ENCODE assay signal across 25 cellular contexts in the genomic region with DNA sequence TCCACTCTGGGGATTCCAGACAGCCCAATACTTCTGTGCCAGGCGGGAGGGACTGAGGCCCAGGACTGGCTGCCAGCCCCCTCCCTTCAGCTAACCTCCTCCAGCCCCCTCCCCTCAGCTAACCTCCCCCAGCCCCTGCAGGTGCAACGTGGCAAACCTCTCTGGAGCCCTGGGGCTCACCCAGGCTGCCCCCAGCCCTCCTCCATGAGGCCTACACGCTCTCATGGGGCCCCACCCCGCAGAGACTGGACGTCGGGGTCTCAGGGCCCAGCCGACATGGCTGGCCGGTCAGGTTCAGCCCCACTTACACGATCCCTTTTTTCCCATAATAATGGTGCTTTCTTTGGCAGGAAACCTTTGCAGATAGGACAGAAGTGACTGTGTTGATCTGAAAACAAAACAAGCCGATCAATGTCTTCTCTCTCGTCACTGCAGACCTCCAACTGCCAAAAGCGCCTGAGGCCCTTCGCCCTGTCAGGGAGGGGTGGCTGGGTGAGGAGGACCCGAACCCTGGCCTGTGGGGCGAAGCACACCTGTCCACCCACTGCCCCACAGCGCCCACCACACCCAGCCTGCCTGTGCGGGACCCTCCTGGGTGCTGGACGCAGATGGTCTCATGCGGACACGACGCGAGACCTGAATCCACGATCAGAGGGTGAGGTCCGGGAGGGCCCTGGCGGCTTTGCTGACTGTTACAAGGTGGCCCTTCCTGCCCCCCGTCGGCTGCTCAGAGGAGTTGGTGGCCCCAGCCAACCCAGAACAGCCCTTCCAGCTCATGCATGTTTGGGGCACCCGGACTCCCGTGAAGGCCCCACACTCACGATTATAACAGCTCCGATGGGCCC.
"Had no signal": no experiment of that assay in that cellular context is flagged by ENCODE, and none has a peak within 500 bp of the region (broad histone marks: within the 10 kb centered on the region; RNA-seq: fewer than 3 reads in every experiment).

No MANE protein-coding gene starts in this region.

- H3K9me3 ChIP-seq: adrenal gland, body of pancreas, neutrophil, sigmoid colon, tibial nerve had no signal

- ATAC-seq: body of pancreas, T-helper 17 cell had no signal

- H3K27me3 Mint-ChIP-seq: T-helper 17 cell had no signal

- H3K4me3 Mint-ChIP-seq: activated CD4-positive, alpha-beta memory T cell treated with anti-CD3 and anti-CD28 coated beads for 36 hours; activated CD4-positive, alpha-beta T cell treated with anti-CD3 and anti-CD28 coated beads, Interleukin-2, amount 10 ng/mL, durations not matched to agents 24 days and 14 days; activated naive CD4-positive, alpha-beta T cell treated with anti-CD3 and anti-CD28 coated beads for 36 hours; activated naive CD8-positive, alpha-beta T cell treated with anti-CD3 and anti-CD28 coated beads for 36 hours; activated T-helper 1 cell treated with anti-CD3 and anti-CD28 coated beads, Interleukin-12 subunit alpha, Interleukin-12 subunit beta, Interleukin-2, Interleukin-4 antibody, amounts not matched to agents 30 ng/mL and 10 ng/mL and 1 ng/mL, durations not matched to agents 14 hours and 24 hours and 36 hours; nephron; T-helper 17 cell had no signal

- H3K36me3 ChIP-seq: adrenal gland, neutrophil, sigmoid colon, tibial nerve had no signal

- H3K36me3 Mint-ChIP-seq: activated CD4-positive, alpha-beta memory T cell treated with anti-CD3 and anti-CD28 coated beads for 36 hours; activated naive CD8-positive, alpha-beta T cell treated with anti-CD3 and anti-CD28 coated beads for 36 hours had no signal

- H3K4me3 ChIP-seq: adrenal gland, body of pancreas, coronary artery, sigmoid colon, tibial nerve had no signal

- H3K27ac ChIP-seq: adrenal gland, body of pancreas, coronary artery, neutrophil, sigmoid colon, tibial nerve had no signal

- H3K4me1 ChIP-seq: adrenal gland, sigmoid colon had no signal

- FAIRE-seq: endothelial cell of umbilical vein, small intestine had no signal

- H3K27me3 ChIP-seq: body of pancreas had no signal

- H3K9me3 Mint-ChIP-seq: activated CD4-positive, alpha-beta memory T cell treated with anti-CD3 and anti-CD28 coated beads for 36 hours; activated CD4-positive, alpha-beta T cell treated with anti-CD3 and anti-CD28 coated beads, Interleukin-2, amount 10 ng/mL, durations not matched to agents 24 days and 14 days; activated naive CD4-positive, alpha-beta T cell treated with anti-CD3 and anti-CD28 coated beads for 36 hours; activated naive CD8-positive, alpha-beta T cell treated with anti-CD3 and anti-CD28 coated beads for 36 hours; activated T-helper 1 cell treated with anti-CD3 and anti-CD28 coated beads, Interleukin-12 subunit alpha, Interleukin-12 subunit beta, Interleukin-2, Interleukin-4 antibody, amounts not matched to agents 30 ng/mL and 10 ng/mL and 1 ng/mL, durations not matched to agents 14 hours and 24 hours and 36 hours had no signal

- H3K27ac Mint-ChIP-seq: activated CD4-positive, alpha-beta T cell treated with anti-CD3 and anti-CD28 coated beads, Interleukin-2, amount 10 ng/mL, durations not matched to agents 24 days and 14 days; activated naive CD4-positive, alpha-beta T cell treated with anti-CD3 and anti-CD28 coated beads for 36 hours; activated naive CD8-positive, alpha-beta T cell treated with anti-CD3 and anti-CD28 coated beads for 36 hours; activated T-helper 1 cell treated with anti-CD3 and anti-CD28 coated beads, Interleukin-12 subunit alpha, Interleukin-12 subunit beta, Interleukin-2, Interleukin-4 antibody, amounts not matched to agents 30 ng/mL and 10 ng/mL and 1 ng/mL, durations not matched to agents 14 hours and 24 hours and 36 hours; nephron; T-helper 17 cell had no signal

- DNase-seq: activated CD4-positive, alpha-beta memory T cell treated with anti-CD3 and anti-CD28 coated beads for 36 hours; activated CD4-positive, alpha-beta T cell treated with anti-CD3 and anti-CD28 coated beads, Interleukin-2, amount 10 ng/mL, durations not matched to agents 24 days and 14 days; activated CD4-positive, CD25-positive, alpha-beta regulatory T cell treated with anti-CD3 and anti-CD28 coated beads, Interleukin-2, amount 50 U/mL, for 72 hours; activated CD8-positive, alpha-beta memory T cell treated with anti-CD3 and anti-CD28 coated beads, Interleukin-2, amount 50 U/mL, for 4 hours; activated effector memory CD4-positive, alpha-beta T cell treated with anti-CD3 and anti-CD28 coated beads, Interleukin-2, amount 50 U/mL, for 16 hours; activated naive CD4-positive, alpha-beta T cell treated with anti-CD3 and anti-CD28 coated beads for 36 hours; activated naive CD8-positive, alpha-beta T cell treated with anti-CD3 and anti-CD28 coated beads for 36 hours; activated T-cell treated with anti-CD3 and anti-CD28 coated beads, Interleukin-2, amount 50 U/mL, for 1 hour; adrenal gland; foreskin fibroblast; head of caudate nucleus; hippocampal formation; immature natural killer cell; sigmoid colon; small intestine; stimulated activated CD4-positive, alpha-beta T cell treated with anti-CD3 and anti-CD28 coated beads, Interleukin-2, amount 100 ng/mL, for 24 hours; stimulated activated naive CD4-positive, alpha-beta T cell treated with Interleukin-2 at 50 U/mL for 16 hours; T-helper 17 cell had no signal
